11 cellular contexts compared by ENCODE assay signal in genomic region chr16:86975445-86975844, GRCh38.
DNase-seq lines count a peak whose midpoint lies in the region; ATAC-seq and TF ChIP-seq lines count a peak whose summit lies in the region.
"Had no signal": no experiment of that assay in that cellular context is flagged by ENCODE, and none has a peak within 500 bp of the region (broad histone marks: within the 10 kb centered on the region; RNA-seq: fewer than 3 reads in every experiment).

No MANE protein-coding gene starts in this region.

- H3K27me3 ChIP-seq in BE2C: no peaks in the 10 kb centered on the region
- H3K27me3 ChIP-seq in mammary epithelial cell (ENCODE audit: insufficient read depth, low read length): no peaks in the 10 kb centered on the region
- peaks cover 0 to 16% of the 10 kb centered on the region in 2 donors for H3K27me3 ChIP-seq in left lung
- H3K27me3 ChIP-seq: body of pancreas, pancreas had no signal

- no TSS peak for BruUV-seq in mammary epithelial cell (replicated peaks; lab: Mats Ljungman, UMichigan)

- H3K79me2 ChIP-seq in mammary epithelial cell (ENCODE audit: insufficient read depth, low read length): no peaks in the 10 kb centered on the region

- ATAC-seq in left lung: peak; percentile 32
- ATAC-seq: body of pancreas, pancreas had no signal

- no peak for TF ChIP-seq CTCF in BE2C (IDR thresholded peaks at IDR 0.05; ENCODE audit: low read depth, low read length)
- TF ChIP-seq CTCF in mammary epithelial cell (conservative IDR thresholded peaks at IDR 0.05 in 1 of 2, IDR thresholded peaks at IDR 0.05 in 1 of 2; ENCODE audit: extremely low read depth in 1 of 2, insufficient read depth in 1 of 2, low read depth in 1 of 2, low read length in 2 of 2): no peak
- no peak for TF ChIP-seq CTCF in left lung (IDR thresholded peaks at IDR 0.05)

- no CpG with 5 or more reads among the region's 2 CpGs for WGBS in mammary epithelial cell (ENCODE audit: low coverage, missing lambda C conversion rate)

- H3K27ac ChIP-seq in mammary epithelial cell (ENCODE audit: insufficient read depth, low read depth, low read length): no peak overlapping the region
- H3K27ac ChIP-seq in left lung: no peak overlapping the region
- H3K27ac ChIP-seq: body of pancreas, pancreas, SK-N-MC had no signal

- H3K36me3 ChIP-seq in BE2C (no peaks in the 10 kb centered on the region), mammary epithelial cell (ENCODE audit: insufficient read depth, low read length) (no peaks in the 10 kb centered on the region), left lung (no peaks in the 10 kb centered on the region)
- H3K36me3 ChIP-seq: pancreas had no signal

- peak; percentile 32 for DNase-seq in BE2C
- peak; percentile 5 for DNase-seq in KBM-7
- DNase-seq in mammary epithelial cell: peak; percentile 60
- no peak for DNase-seq in left lung
- DNase-seq in DMS79 (lab: John Stamatoyannopoulos, UW): no peak
- DNase-seq in NCI-H2107 (lab: John Stamatoyannopoulos, UW): no peak
- no peak for DNase-seq in DMS153 treated with DMSO at 0.1 percent for 48 hours (lab: John Stamatoyannopoulos, UW; ENCODE audit: unreplicated experiment)
- no peak for DNase-seq in activated T-cell treated with anti-CD3 and anti-CD28 coated beads, Interleukin-2, amount 50 U/mL, for 1 hour

- dilution Hi-C loops in mammary epithelial cell (cut with HindIII; ENCODE audit: low sequenced_read_pairs): no loop called here

- no peaks in the 10 kb centered on the region for H4K20me1 ChIP-seq in mammary epithelial cell (ENCODE audit: insufficient read depth, low read length)

- no peak overlapping the region for H3K4me2 ChIP-seq in mammary epithelial cell (ENCODE audit: insufficient read depth, low read depth, low read length)

- H3K9me3 ChIP-seq in BE2C: no peaks in the 10 kb centered on the region
- H3K9me3 ChIP-seq in mammary epithelial cell (replicated peaks; ENCODE audit: insufficient read depth, low read length): no peaks in the 10 kb centered on the region
- H3K9me3 ChIP-seq in left lung: no peaks in the 10 kb centered on the region
- H3K9me3 ChIP-seq: pancreas had no signal

- H3K4me3 ChIP-seq in BE2C (ENCODE audit: low read depth, low read length): no peak overlapping the region
- H3K4me3 ChIP-seq in mammary epithelial cell (replicated peaks in 1 of 3; ENCODE audit: insufficient read depth in 1 of 3, low read depth in 2 of 3, low read length in 3 of 3): no peak overlapping the region
- no peak overlapping the region for H3K4me3 ChIP-seq in left lung
- H3K4me3 ChIP-seq: body of pancreas, pancreas, SK-N-MC had no signal

- H3K4me1 ChIP-seq in BE2C (no peaks in the 10 kb centered on the region), mammary epithelial cell (ENCODE audit: insufficient read depth, low read length) (peaks cover 3% of the 10 kb centered on the region), left lung (no peaks in the 10 kb centered on the region)
- H3K4me1 ChIP-seq: body of pancreas, pancreas had no signal

- CTCF ChIA-PET in mammary epithelial cell (lab: Charles Lee; ENCODE audit: low non-redundant PET): no interaction called here

- in situ Hi-C loops in KBM-7 (cut with MboI; ENCODE audit: low pct_unique_long_range_greater_than_20kb, low sequenced_read_pairs) (no loop called here), mammary epithelial cell (cut with MboI; ENCODE audit: low sequenced_read_pairs in 2 of 2) (no loop called here)

- H3K9ac ChIP-seq in mammary epithelial cell (ENCODE audit: insufficient read depth, low read length): no peak overlapping the region

- intact Hi-C loops in mammary epithelial cell (cut with micrococcal nuclease): no loop called here
- intact Hi-C loops in left lung (cut with DNase I): no loop called here

- H2AFZ ChIP-seq in mammary epithelial cell (ENCODE audit: low read depth, low read length): no peak overlapping the region

Comparison
In these comparisons a context has a peak if more than half of its experiments do, and no peak if none do; other contexts are left out.
1. DNase-seq: peak in BE2C (single experiment), KBM-7 (single experiment) and mammary epithelial cell (single experiment); none in left lung (0 of 2), DMS79 (single experiment), NCI-H2107 (single experiment), DMS153 treated with DMSO at 0.1 percent for 48 hours (single experiment) and activated T-cell treated with anti-CD3 and anti-CD28 coated beads, Interleukin-2, amount 50 U/mL, for 1 hour (single experiment).